Comparison of ENCODE assay signal across 25 cellular contexts in the genomic region with DNA sequence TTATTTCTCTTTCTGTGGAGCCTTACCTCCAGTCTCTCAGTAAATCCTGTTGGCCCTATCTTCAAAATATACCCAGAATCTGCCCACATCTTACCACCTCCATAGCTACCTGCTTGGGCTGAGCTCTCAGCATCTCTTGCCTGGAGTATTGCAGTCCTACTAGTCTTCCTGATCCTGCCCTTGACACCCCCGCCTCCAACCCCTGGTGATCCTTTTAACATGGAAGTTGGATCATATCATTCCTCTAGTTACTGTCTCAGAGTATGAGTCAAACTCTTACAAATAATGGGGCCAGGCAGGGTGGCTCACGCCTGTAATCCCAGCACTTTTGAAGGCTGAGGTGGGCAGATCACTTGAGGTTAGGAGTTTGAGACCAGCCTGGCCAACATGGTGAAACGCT.
"Had no signal": no experiment of that assay in that cellular context is flagged by ENCODE, and none has a peak within 500 bp of the region (broad histone marks: within the 10 kb centered on the region; RNA-seq: fewer than 3 reads in every experiment).

No MANE protein-coding gene starts in this region.

- H3K4me3 ChIP-seq: ascending aorta, body of pancreas, Peyer's patch had no signal

- H3K4me1 ChIP-seq: ascending aorta, Peyer's patch had no signal

- H3K27ac ChIP-seq: ascending aorta, body of pancreas, Peyer's patch had no signal

- H3K36me3 ChIP-seq: ascending aorta, Peyer's patch had no signal

- DNase-seq: activated B cell treated with CpG ODN at 0.5 μM for 24 hours; activated CD4-positive, alpha-beta T cell treated with anti-CD3 and anti-CD28 coated beads for 1 hour; activated CD4-positive, alpha-beta T cell treated with anti-CD3 and anti-CD28 coated beads, Interleukin-2, amount 10 ng/mL, durations not matched to agents 24 days and 14 days; activated CD4-positive, alpha-beta T cell treated with anti-CD3 and anti-CD28 coated beads, Interleukin-2, amount 50 U/mL, for 48 hours; activated CD8-positive, alpha-beta memory T cell treated with anti-CD3 and anti-CD28 coated beads, Interleukin-2, amount 10 ng/mL, durations not matched to agents 7 days and 5 days; activated effector memory CD4-positive, alpha-beta T cell treated with Interleukin-2 at 50 U/mL for 16 hours; activated naive CD4-positive, alpha-beta T cell treated with Interleukin-2 at 50 U/mL for 16 hours; activated naive CD8-positive, alpha-beta T cell treated with anti-CD3 and anti-CD28 coated beads, Interleukin-2, amount 50 U/mL, for 24 hours; activated T-cell treated with anti-CD3 and anti-CD28 coated beads, Interleukin-2, amount 50 U/mL, for 24 hours; amniotic stem cell; body of pancreas; KG1; NCI-H1105; NCI-H1436; NCI-H1694 treated with DMSO at 0.1 percent for 48 hours; NCI-H2029 treated with DMSO at 0.1 percent for 48 hours; NCI-H345; NCI-H510A; NCI-H526 treated with DMSO at 0.1 percent for 48 hours; NCI-H82; Peyer's patch; SHP77 treated with DMSO at 0.1 percent for 48 hours; T-helper 9 cell had no signal

- H3K9me3 ChIP-seq: ascending aorta, body of pancreas, Peyer's patch had no signal

- H3K27me3 ChIP-seq: ascending aorta, body of pancreas, Peyer's patch had no signal

- ATAC-seq: activated CD8-positive, alpha-beta memory T cell treated with anti-CD3 and anti-CD28 coated beads, Interleukin-2, amount 10 ng/mL, durations not matched to agents 7 days and 5 days; activated naive CD4-positive, alpha-beta T cell treated with anti-CD3 and anti-CD28 coated beads, Interleukin-2, amount 50 U/mL, for 72 hours; activated naive CD8-positive, alpha-beta T cell treated with anti-CD3 and anti-CD28 coated beads, Interleukin-2, amount 50 U/mL, for 24 hours; body of pancreas had no signal
